8 cellular contexts compared by ENCODE assay signal in genomic region chr11:78188809-78189724, GRCh38. TPM values are rescaled to one million over a fixed set of nuclear protein-coding genes. Genes with fewer than 3 reads are reported as not detected.
DNase-seq lines count a peak whose midpoint lies in the region; ATAC-seq lines count a peak whose summit lies in the region.

TSS of gene USP35 (plus strand) at chr11:78188919. CDS start at chr11:78196246, 7,327 bp downstream.

- intact Hi-C loops in activated naive CD4-positive, alpha-beta T cell treated with anti-CD3 and anti-CD28 coated beads for 36 hours (cut with micrococcal nuclease) = loop anchor here (1.0 to 5.0 kb wide), 11 partner anchors 13 to 552 kb away; partner anchors contain the start of genes AAMDC, ALG8, CLNS1A and GAB2
- intact Hi-C loops in left ventricle myocardium superior (cut with micrococcal nuclease) = no loop called here

- H3K9me3 Mint-ChIP-seq in activated naive CD4-positive, alpha-beta T cell treated with anti-CD3 and anti-CD28 coated beads for 36 hours = no peaks in the 10 kb centered on the region
- no peaks in the 10 kb centered on the region for H3K9me3 Mint-ChIP-seq in activated CD4-positive, alpha-beta memory T cell treated with anti-CD3 and anti-CD28 coated beads, Interleukin-2, amount 10 ng/mL, durations not matched to agents 7 days and 5 days

- H3K27me3 Mint-ChIP-seq in activated naive CD4-positive, alpha-beta T cell treated with anti-CD3 and anti-CD28 coated beads for 36 hours (ENCODE audit: low read depth) = no peaks in the 10 kb centered on the region
- H3K27me3 Mint-ChIP-seq in activated CD4-positive, alpha-beta memory T cell treated with anti-CD3 and anti-CD28 coated beads, Interleukin-2, amount 10 ng/mL, durations not matched to agents 7 days and 5 days = no peaks in the 10 kb centered on the region

- peaks cover 61% of the 10 kb centered on the region for H3K4me1 Mint-ChIP-seq in activated naive CD4-positive, alpha-beta T cell treated with anti-CD3 and anti-CD28 coated beads for 36 hours (ENCODE audit: low read depth)
- H3K4me1 Mint-ChIP-seq in activated CD4-positive, alpha-beta memory T cell treated with anti-CD3 and anti-CD28 coated beads, Interleukin-2, amount 10 ng/mL, durations not matched to agents 7 days and 5 days = peaks cover 51% of the 10 kb centered on the region

- H3K36me3 Mint-ChIP-seq in activated naive CD4-positive, alpha-beta T cell treated with anti-CD3 and anti-CD28 coated beads for 36 hours (ENCODE audit: low read depth) = peaks cover 4% of the 10 kb centered on the region
- H3K36me3 Mint-ChIP-seq in activated CD4-positive, alpha-beta memory T cell treated with anti-CD3 and anti-CD28 coated beads, Interleukin-2, amount 10 ng/mL, durations not matched to agents 7 days and 5 days (ENCODE audit: low read depth) = peaks cover 6% of the 10 kb centered on the region

- ATAC-seq in left ventricle myocardium superior = peak; percentile 25

- DNase-seq in activated naive CD4-positive, alpha-beta T cell treated with anti-CD3 and anti-CD28 coated beads for 36 hours = no peak
- no peak for DNase-seq in activated naive CD4-positive, alpha-beta T cell treated with Interleukin-2 at 50 U/mL for 16 hours
- DNase-seq in activated CD4-positive, alpha-beta memory T cell treated with anti-CD3 and anti-CD28 coated beads, Interleukin-2, amount 10 ng/mL, durations not matched to agents 7 days and 5 days = no peak
- DNase-seq in left ventricle myocardium superior (no peak), DMS114 treated with DMSO at 0.1 percent for 48 hours (lab: John Stamatoyannopoulos, UW; ENCODE audit: unreplicated experiment) (no peak), NCI-H146 treated with DMSO at 0.1 percent for 48 hours (lab: John Stamatoyannopoulos, UW; ENCODE audit: unreplicated experiment) (no peak), KG1 (lab: John Stamatoyannopoulos, UW) (no peak)

- peak within 1 kb of the TSS; percentile 54 to 92 (median 82) for H3K27ac ChIP-seq in skin epidermis

- CTCF ChIA-PET in activated naive CD4-positive, alpha-beta T cell treated with anti-CD3 and anti-CD28 coated beads for 36 hours (lab: Charles Lee) = interaction anchor here (0.7 to 1.3 kb wide), 5 partner anchors 11 to 50 kb away, joined by 3 to 6 read pairs (median 4); partner anchors contain the start of gene ALG8
- CTCF ChIA-PET in activated CD4-positive, alpha-beta memory T cell treated with anti-CD3 and anti-CD28 coated beads, Interleukin-2, amount 10 ng/mL, durations not matched to agents 7 days and 5 days (lab: Charles Lee) = interaction anchor here (0.9 to 1.8 kb wide), 7 partner anchors 44 to 376 kb away, joined by 3 to 16 read pairs (median 4); partner anchors contain the start of gene ALG8

- peak within 1 kb of the TSS; percentile 99 for H3K27ac Mint-ChIP-seq in activated naive CD4-positive, alpha-beta T cell treated with anti-CD3 and anti-CD28 coated beads for 36 hours
- H3K27ac Mint-ChIP-seq in activated CD4-positive, alpha-beta memory T cell treated with anti-CD3 and anti-CD28 coated beads, Interleukin-2, amount 10 ng/mL, durations not matched to agents 7 days and 5 days = peak within 1 kb of the TSS; percentile 82

- peak within 1 kb of the TSS; percentile 67 to 99 (median 85) for H3K4me3 ChIP-seq in skin epidermis

- H3K4me3 Mint-ChIP-seq in activated naive CD4-positive, alpha-beta T cell treated with anti-CD3 and anti-CD28 coated beads for 36 hours = peak within 1 kb of the TSS; percentile 99
- H3K4me3 Mint-ChIP-seq in activated CD4-positive, alpha-beta memory T cell treated with anti-CD3 and anti-CD28 coated beads, Interleukin-2, amount 10 ng/mL, durations not matched to agents 7 days and 5 days = peak within 1 kb of the TSS; percentile 98

- POLR2A ChIA-PET in activated CD4-positive, alpha-beta memory T cell treated with anti-CD3 and anti-CD28 coated beads, Interleukin-2, amount 10 ng/mL, durations not matched to agents 7 days and 5 days (lab: Charles Lee) = interaction anchor here (0.6 to 3.9 kb wide), 12 partner anchors 11 to 371 kb away, joined by 3 to 27 read pairs (median 4); partner anchors contain the start of genes ALG8, INTS4 and RSF1

RNA-seq across cellular contexts. Expression of gene USP35, which starts in this region (rescaled TPM):
- 10 to 100 TPM; 13.4 to 14.2 TPM for total RNA-seq in activated naive CD4-positive, alpha-beta T cell treated with anti-CD3 and anti-CD28 coated beads for 36 hours
- total RNA-seq in activated CD4-positive, alpha-beta memory T cell treated with anti-CD3 and anti-CD28 coated beads, Interleukin-2, amount 10 ng/mL, durations not matched to agents 7 days and 5 days = 10 to 100 TPM; 10.8 to 12.1 TPM
- total RNA-seq in left ventricle myocardium superior = 4.7 TPM
